ENCODE assay signal across 8 cellular contexts in genomic region chr7:143380264-143380645, GRCh38. TPM values are rescaled to one million over a fixed set of nuclear protein-coding genes. Genes with fewer than 3 reads are reported as not detected.
DNase-seq lines count a peak whose midpoint lies in the region; ATAC-seq and TF ChIP-seq lines count a peak whose summit lies in the region.

No MANE protein-coding gene starts in this region.

- no peak overlapping the region for H2BK20ac ChIP-seq in H9 (ENCODE audit: low read depth, low read length, poor library complexity, severe bottlenecking)

- H3K18ac ChIP-seq in H9 (ENCODE audit: insufficient read length, low read depth, low read length) = peak overlapping the region; percentile 97

- peaks cover 14% of the 10 kb centered on the region for H3K23me2 ChIP-seq in H9 (ENCODE audit: insufficient read length, low read depth, low read length, poor library complexity, severe bottlenecking)

- peak overlapping the region; percentile 76 to 79; a peak in 4 of 5 replicates for H3K4me3 Mint-ChIP-seq in H9
- H3K4me3 Mint-ChIP-seq in activated naive CD8-positive, alpha-beta T cell treated with anti-CD3 and anti-CD28 coated beads for 36 hours = peak overlapping the region; percentile 89

- H3T11ph ChIP-seq in H9 (ENCODE audit: low read length) = no peak overlapping the region

- peaks cover 24 to 27% of the 10 kb centered on the region in 2 experiments for H3K4me1 Mint-ChIP-seq in H9
- peaks cover 46% of the 10 kb centered on the region for H3K4me1 Mint-ChIP-seq in activated naive CD8-positive, alpha-beta T cell treated with anti-CD3 and anti-CD28 coated beads for 36 hours

- intact Hi-C loops in Right ventricle myocardium superior (cut with DNase I) = loop anchor here (10.0 kb wide), 1 partner anchor 95 kb away; the partner anchor contains the start of genes CASP2 and TMEM139
- intact Hi-C loops in thyroid gland (cut with DNase I) = loop anchor here (5.0 to 10.0 kb wide), 2 partner anchors 37 to 95 kb away; partner anchors contain the start of genes CASP2 and TMEM139

- peaks cover 5 to 9% (median 7%) of the 10 kb centered on the region in 3 experiments; a peak in 4 of 7 replicates for H3K36me3 Mint-ChIP-seq in H9 (ENCODE audit: insufficient read depth in 1 of 3, low read depth in 3 of 3)
- H3K36me3 Mint-ChIP-seq in activated naive CD8-positive, alpha-beta T cell treated with anti-CD3 and anti-CD28 coated beads for 36 hours = peaks cover 8% of the 10 kb centered on the region

- H3K9ac ChIP-seq in H9 (ENCODE audit: extremely low read depth, insufficient read length, low read length) = peak overlapping the region; percentile 82
- peak overlapping the region; percentile 89 for H3K9ac ChIP-seq in parathyroid adenoma

- H3K23ac ChIP-seq in H9 (ENCODE audit: insufficient read length, low read depth, low read length) = no peak overlapping the region

- peak overlapping the region; percentile 96 for H3K14ac ChIP-seq in H9 (ENCODE audit: insufficient read depth, low read length)

- H3K79me2 ChIP-seq in H9 (ENCODE audit: insufficient read depth, low read length) = peaks cover 16% of the 10 kb centered on the region; the same call in 1 of the 2 replicates
- H3K79me2 ChIP-seq in parathyroid adenoma = peaks cover 7% of the 10 kb centered on the region

- peak overlapping the region; percentile 54 for H2BK120ac ChIP-seq in H9 (ENCODE audit: low read depth, low read length, poor library complexity, severe bottlenecking)

- H3K27ac ChIP-seq in H9 (ENCODE audit: insufficient read length, low read depth, low read length) (peak overlapping the region; percentile 3), parathyroid adenoma (peak overlapping the region; percentile 87), thyroid gland (peak overlapping the region; percentile 86 to 97 (median 97))

- DNase-seq in GM04504 (ENCODE audit: low read depth) (peak; percentile 77), H9 (peak; percentile 87), LoVo (ENCODE audit: low spot score) (peak; percentile 89), Right ventricle myocardium superior (peak; percentile 94), thyroid gland (peak; percentile 83 to 85)
- peak; percentile 83 for DNase-seq in activated naive CD8-positive, alpha-beta T cell treated with anti-CD3 and anti-CD28 coated beads for 36 hours

- no peak overlapping the region for H2BK15ac ChIP-seq in H9 (ENCODE audit: low read depth, low read length)

- H3K4me1 ChIP-seq in H9 (ENCODE audit: insufficient read depth, low read length) (peaks cover 5% of the 10 kb centered on the region; the same call in 1 of the 2 replicates), parathyroid adenoma (peaks cover 15% of the 10 kb centered on the region), thyroid gland (peaks cover 33 to 40% of the 10 kb centered on the region in 2 donors)

- no peaks in the 10 kb centered on the region for H3K9me3 ChIP-seq in H9 (ENCODE audit: control insufficient read depth, low read depth, low read length)
- H3K9me3 ChIP-seq in parathyroid adenoma (ENCODE audit: control insufficient read depth, low read length) = no peaks in the 10 kb centered on the region
- H3K9me3 ChIP-seq in thyroid gland = no peaks in the 10 kb centered on the region

- no peak overlapping the region for H3K56ac ChIP-seq in H9 (ENCODE audit: insufficient read length, low read depth, low read length)

- WGBS in H9 (ENCODE audit: extremely low coverage, insufficient read length, low lambda C conversion rate) = no CpG with 5 or more reads among the region's 35 CpGs
- 0 to 2% methylated on average over 12 to 15 of the region's 35 CpGs for WGBS in thyroid gland, 2 donors

- peaks cover 5% of the 10 kb centered on the region for H3K79me1 ChIP-seq in H9 (ENCODE audit: insufficient read depth, low read depth, low read length, poor library complexity, severe bottlenecking)

- H4K5ac ChIP-seq in H9 (ENCODE audit: insufficient read length, low read depth, low read length) = no peak overlapping the region

- H3K36me3 ChIP-seq in parathyroid adenoma (ENCODE audit: control insufficient read depth, insufficient read depth, low read length) (no peaks in the 10 kb centered on the region), thyroid gland (no peaks in the 10 kb centered on the region)

- no peaks in the 10 kb centered on the region for H3K9me3 Mint-ChIP-seq in H9
- H3K9me3 Mint-ChIP-seq in activated naive CD8-positive, alpha-beta T cell treated with anti-CD3 and anti-CD28 coated beads for 36 hours = no peaks in the 10 kb centered on the region

- peak overlapping the region in 1 of 3 experiments; percentile 73; a peak in 1 of 7 replicates for H3K27ac Mint-ChIP-seq in H9
- H3K27ac Mint-ChIP-seq in activated naive CD8-positive, alpha-beta T cell treated with anti-CD3 and anti-CD28 coated beads for 36 hours = peak overlapping the region; percentile 98

- peak overlapping the region; percentile 60 for H4K91ac ChIP-seq in H9 (ENCODE audit: insufficient read length, low read depth, low read length)

- H3K4me3 ChIP-seq in parathyroid adenoma (ENCODE audit: low read depth, low read length) = peak overlapping the region; percentile 89
- peak overlapping the region; percentile 91 to 100 (median 99) for H3K4me3 ChIP-seq in thyroid gland (replicated peaks in 1 of 3)

- no peak overlapping the region for H2BK12ac ChIP-seq in H9 (ENCODE audit: insufficient read length, low read depth, low read length)

- H4K20me1 ChIP-seq in H9 (ENCODE audit: control insufficient read depth, insufficient read depth, insufficient read length) = peaks cover under 1% of the 10 kb centered on the region

- no peak overlapping the region for H4K8ac ChIP-seq in H9 (replicated peaks; ENCODE audit: insufficient read length, low read depth, low read length)

- no peaks in the 10 kb centered on the region for H3K27me3 Mint-ChIP-seq in H9 (ENCODE audit: low read depth)
- no peaks in the 10 kb centered on the region for H3K27me3 Mint-ChIP-seq in activated naive CD8-positive, alpha-beta T cell treated with anti-CD3 and anti-CD28 coated beads for 36 hours

- TF ChIP-seq CTCF in H9 (conservative IDR thresholded peaks at IDR 0.05) (peak; percentile 89), parathyroid adenoma (IDR thresholded peaks at IDR 0.05) (peak; percentile 91), thyroid gland (IDR thresholded peaks at IDR 0.05) (peak; percentile 82 to 97 (median 89))

- H3K4ac ChIP-seq in H9 (ENCODE audit: low read depth, low read length) = peak overlapping the region; percentile 80; the same call in 1 of the 2 replicates

- H2AFZ ChIP-seq in H9 (ENCODE audit: low read length) = no peak overlapping the region
- H2AFZ ChIP-seq in parathyroid adenoma = peak overlapping the region; percentile 90

- no peak overlapping the region for H2AK5ac ChIP-seq in H9 (ENCODE audit: insufficient read length, low read length)

- H3K27me3 ChIP-seq in H9 (ENCODE audit: insufficient read depth, low read length) (0 out of 2 replicates have a peak, but pooled peaks cover 2% of the 10 kb centered on the region), parathyroid adenoma (ENCODE audit: control insufficient read depth, insufficient read depth, low read length) (no peaks in the 10 kb centered on the region), thyroid gland (no peaks in the 10 kb centered on the region)

- no peak for TF ChIP-seq POLR2A in thyroid gland (IDR thresholded peaks at IDR 0.05)

- H2BK5ac ChIP-seq in H9 (ENCODE audit: insufficient read length, low read length) = no peak overlapping the region

- ATAC-seq in SK-N-SH treated with all-trans-retinoic acid at 6 μM for 48 hours = peak; percentile 66
- ATAC-seq in Right ventricle myocardium superior (ENCODE audit: poor library complexity) = peak; percentile 84

- H3K4me2 ChIP-seq in H9 (ENCODE audit: insufficient read depth, insufficient read length, low read length) (peak overlapping the region; percentile 57), parathyroid adenoma (ENCODE audit: low read length) (peak overlapping the region; percentile 96)

TF ChIP-seq in SK-N-SH treated with all-trans-retinoic acid at 6 μM for 48 hours, 23 proteins besides CTCF, POLR2A, EP300 and RAD21 (continues in another document):
- peak; percentile 51 for TF ChIP-seq ZC3H10 (CRISPR knock-in tag; IDR thresholded peaks at IDR 0.05)
- TF ChIP-seq TSHZ2 (CRISPR knock-in tag; IDR thresholded peaks at IDR 0.05) = no peak
- no peak for TF ChIP-seq OSR1 (CRISPR knock-in tag; IDR thresholded peaks at IDR 0.05)
- TF ChIP-seq ARNTL (CRISPR knock-in tag; IDR thresholded peaks at IDR 0.05; ENCODE audit: borderline replicate concordance, low read depth) = no peak
- TF ChIP-seq ZNF70 (CRISPR knock-in tag; IDR thresholded peaks at IDR 0.05) = no peak

RNA-seq across cellular contexts. Expression of gene ZYX, which starts 0.9 kb away (rescaled TPM):
- total RNA-seq in H9 (2021) (236 and 237 TPM in 2 replicates), Right ventricle myocardium superior (69.8 TPM), thyroid gland (10 to 100 TPM; 24.6 to 55.4 (median 31.3) TPM)
- 100 to 1,000 TPM; 116 to 118 TPM for total RNA-seq in activated naive CD8-positive, alpha-beta T cell treated with anti-CD3 and anti-CD28 coated beads for 36 hours

RNA-seq across cellular contexts. Expression of gene FAM131B, which starts 17.7 kb away (rescaled TPM):
- 17.3 and 18.5 TPM in 2 replicates for total RNA-seq in H9 (2021)
- 1 to 10 TPM; 1.7 to 2.0 TPM for total RNA-seq in activated naive CD8-positive, alpha-beta T cell treated with anti-CD3 and anti-CD28 coated beads for 36 hours
- total RNA-seq in Right ventricle myocardium superior = 0.59 TPM
- under 1 TPM in 2 of 4 donors, not detected in 2; 0.11 to 0.54 TPM for total RNA-seq in thyroid gland

RNA-seq across cellular contexts. Expression of gene EPHA1, which starts 28.4 kb away (rescaled TPM):
- total RNA-seq in H9 (2021) (109 and 119 TPM in 2 replicates), Right ventricle myocardium superior (0.08 TPM), thyroid gland (10 to 100 TPM in 3 of 4 donors, 1 to 10 TPM in 1; 7.5 to 22.4 (median 16.4) TPM)
- total RNA-seq in activated naive CD8-positive, alpha-beta T cell treated with anti-CD3 and anti-CD28 coated beads for 36 hours = 1 to 10 TPM; 2.3 to 3.4 TPM

Comparison
In these comparisons a context has a peak if more than half of its experiments do, and no peak if none do; other contexts are left out.
1. Peak in every context shown above with its lines: DNase-seq, ATAC-seq, H3K4me3 ChIP-seq and H3K27ac ChIP-seq.
2. H3K27ac ChIP-seq: peak in every context shown above with its lines; median percentile 97 in thyroid gland; 87 in parathyroid adenoma; 3 in H9.